8 cellular contexts compared by ENCODE assay signal in genomic region chr1:50978852-50979781, GRCh38. TPM values are rescaled to one million over a fixed set of nuclear protein-coding genes. Genes with fewer than 3 reads are reported as not detected.
DNase-seq lines count a peak whose midpoint lies in the region; ATAC-seq and TF ChIP-seq lines count a peak whose summit lies in the region.

No MANE protein-coding gene starts in this region.

- H3K27ac ChIP-seq in OCI-LY3 (ENCODE audit: low read length) (no peak overlapping the region), mesendoderm (ENCODE audit: low read depth, low read length) (no peak overlapping the region)

- H3K27me3 ChIP-seq in H7 (ENCODE audit: control insufficient read depth, insufficient read depth, low read length) (peaks cover 94% of the 10 kb centered on the region), OCI-LY3 (ENCODE audit: low read depth, low read length) (peaks cover 64% of the 10 kb centered on the region), mesendoderm (ENCODE audit: insufficient read depth, low read length, poor library complexity) (peaks cover 24% of the 10 kb centered on the region)

- WGBS in mesendoderm (ENCODE audit: extremely low coverage, insufficient coverage, low lambda C conversion rate), result no CpG with 5 or more reads among the region's 10 CpGs

- no peak overlapping the region for H3K56ac ChIP-seq in mesendoderm (ENCODE audit: low read length)

- H3K9ac ChIP-seq in OCI-LY3 (ENCODE audit: low read length), result no peak overlapping the region; the same call in 1 of the 2 replicates
- no peak overlapping the region for H3K9ac ChIP-seq in mesendoderm (ENCODE audit: low read length)

- no peak overlapping the region for H2BK5ac ChIP-seq in mesendoderm (ENCODE audit: low read length)

- H3K23ac ChIP-seq in mesendoderm (ENCODE audit: low read length), result no peak overlapping the region

- H3K4me1 ChIP-seq in OCI-LY3 (ENCODE audit: low read length) (peaks cover 18% of the 10 kb centered on the region), mesendoderm (ENCODE audit: control insufficient read depth, low read depth, low read length) (no peaks in the 10 kb centered on the region)

- H4K8ac ChIP-seq in mesendoderm (ENCODE audit: low read depth, low read length), result no peak overlapping the region

- H3K36me3 ChIP-seq in H7 (replicated peaks; ENCODE audit: control insufficient read depth, insufficient read depth, low read length) (no peaks in the 10 kb centered on the region), OCI-LY3 (replicated peaks; ENCODE audit: low read depth, low read length) (no peaks in the 10 kb centered on the region), mesendoderm (ENCODE audit: control insufficient read depth, insufficient read depth, low read length) (no peaks in the 10 kb centered on the region)

- no peak for TF ChIP-seq CTCF in OCI-LY3 (IDR thresholded peaks at IDR 0.05; ENCODE audit: low read depth, low read length)

- no peak overlapping the region for H4K5ac ChIP-seq in mesendoderm (ENCODE audit: low read length)

- no peak overlapping the region for H3K18ac ChIP-seq in mesendoderm (ENCODE audit: low read length)

- H3K79me1 ChIP-seq in mesendoderm (ENCODE audit: low read length), result no peaks in the 10 kb centered on the region

- H4K20me1 ChIP-seq in OCI-LY3 (ENCODE audit: insufficient read depth, low read length), result no peaks in the 10 kb centered on the region; the same call in 1 of the 2 replicates

- H3K4me3 ChIP-seq in H7 (ENCODE audit: insufficient read depth, low read depth, low read length), result no peak overlapping the region
- peak overlapping the region; percentile 96 for H3K4me3 ChIP-seq in OCI-LY3 (ENCODE audit: low read length)
- H3K4me3 ChIP-seq in mesendoderm (ENCODE audit: low read length), result no peak overlapping the region

- ATAC-seq in GM18511 (IDR thresholded peaks at IDR 0.05; ENCODE audit: unreplicated experiment), result no peak

- no peaks in the 10 kb centered on the region for H3K79me2 ChIP-seq in OCI-LY3 (ENCODE audit: low read length)
- no peaks in the 10 kb centered on the region for H3K79me2 ChIP-seq in mesendoderm (ENCODE audit: control insufficient read depth, insufficient read depth, low read length)

- peak overlapping the region; percentile 98 for H3K4me2 ChIP-seq in OCI-LY3 (ENCODE audit: low read length)
- peak overlapping the region; percentile 73 for H3K4me2 ChIP-seq in mesendoderm (ENCODE audit: low read length)

- no peak overlapping the region for H2BK15ac ChIP-seq in mesendoderm (replicated peaks; ENCODE audit: low read depth)

- DNase-seq in Ammon's horn (ENCODE audit: low spot score), result peak; percentile 7
- DNase-seq in H7, result peak; percentile 27
- DNase-seq in cerebellar cortex (ENCODE audit: low spot score), result peak; percentile 62
- peak; percentile 22 for DNase-seq in mesendoderm
- no peak for DNase-seq in HCEC 1CT
- no peak for DNase-seq in effector CD4-positive, alpha-beta T cell

- no peak overlapping the region for H2AK5ac ChIP-seq in mesendoderm (ENCODE audit: low read length)

- H3K9me3 ChIP-seq in OCI-LY3 (ENCODE audit: insufficient read depth, low read length), result no peaks in the 10 kb centered on the region

- no peak overlapping the region for H2BK120ac ChIP-seq in mesendoderm (ENCODE audit: low read depth, low read length)

- H3K4ac ChIP-seq in mesendoderm (ENCODE audit: low read depth, low read length), result no peak overlapping the region

- 0 out of 2 replicates have a peak overlapping the region, but pooled peaks have one; percentile 66 for H2AFZ ChIP-seq in OCI-LY3 (ENCODE audit: low read depth, low read length)

RNA-seq across cellular contexts. Expression of gene CDKN2C, which starts 9.1 kb away (rescaled TPM):
- total RNA-seq in H7 (2014; rRNA removed; shearing (Covaris generic)), result 0.31 TPM in 1 of 2 replicates, not detected in the other
- 0.10 TPM for polyA plus RNA-seq in mesendoderm (2013, experiment 1 of 2)
- polyA plus RNA-seq in mesendoderm (2013, experiment 2 of 2), result 0.03 TPM

RNA-seq across cellular contexts. Expression of gene FAF1, which starts 19.1 kb away (rescaled TPM):
- 95.4 and 99.9 TPM in 2 replicates for total RNA-seq in H7 (2014; rRNA removed; shearing (Covaris generic))
- polyA plus RNA-seq in mesendoderm (2013, experiment 1 of 2), result 30.1 TPM
- 30.7 TPM for polyA plus RNA-seq in mesendoderm (2013, experiment 2 of 2)

Comparison
In these comparisons a context has a peak if more than half of its experiments do, and no peak if none do; other contexts are left out.
1. DNase-seq: peak in Ammon's horn (single experiment), H7 (single experiment), cerebellar cortex (single experiment) and mesendoderm (single experiment); none in HCEC 1CT (single experiment) and effector CD4-positive, alpha-beta T cell (single experiment).